ENCODE assay signal across 8 cellular contexts in genomic region chr3:57691411-57692133, GRCh38. TPM values are rescaled to one million over a fixed set of nuclear protein-coding genes. Genes with fewer than 3 reads are reported as not detected.
DNase-seq lines count a peak whose midpoint lies in the region; ATAC-seq and TF ChIP-seq lines count a peak whose summit lies in the region.

No MANE protein-coding gene starts in this region.

- intact Hi-C loops in gastrocnemius medialis (cut with DNase I; ENCODE audit: low total_unique reads) = loop anchor here (1.0 to 5.0 kb wide), 3 partner anchors 95 to 464 kb away; partner anchors contain the start of genes APPL1 and ARF4

- H3K27me3 ChIP-seq in gastrocnemius medialis = no peaks in the 10 kb centered on the region

- no peaks in the 10 kb centered on the region for H3K9me3 ChIP-seq in gastrocnemius medialis

- no peaks in the 10 kb centered on the region for H3K36me3 ChIP-seq in gastrocnemius medialis

- no peak for TF ChIP-seq POLR2A in gastrocnemius medialis (IDR thresholded peaks at IDR 0.05)

- in situ Hi-C loops in gastrocnemius medialis (cut with MboI; ENCODE audit: low sequenced_read_pairs in 4 of 4) = loop anchor here (10.0 kb wide), 2 partner anchors 63 to 97 kb away; partner anchors contain the start of genes SLMAP (in 3 of the 4) and ARF4 (in 1 of the 4)

- no peak for ATAC-seq in gastrocnemius medialis
- no peak for ATAC-seq in activated CD4-positive, CD25-positive, alpha-beta regulatory T cell treated with anti-CD3 and anti-CD28 coated beads, Interleukin-2, amount 50 U/mL, for 24 hours

- H3K4me1 ChIP-seq in gastrocnemius medialis = peaks cover 33 to 51% of the 10 kb centered on the region in 2 donors

- DNase-seq in NCI-H2227 (lab: John Stamatoyannopoulos, UW; ENCODE audit: unreplicated experiment) = peak; percentile 7
- no peak for DNase-seq in NCI-H2227 treated with DMSO at 0.1 percent for 48 hours (lab: John Stamatoyannopoulos, UW)
- DNase-seq in activated CD4-positive, alpha-beta T cell treated with anti-CD3 and anti-CD28 coated beads, Interleukin-2, amount 50 U/mL, for 48 hours = peak; percentile 23 to 25
- no peak for DNase-seq in foreskin fibroblast
- no peak for DNase-seq in gastrocnemius medialis
- no peak for DNase-seq in 8988T
- no peak for DNase-seq in NCI-H748 (lab: John Stamatoyannopoulos, UW; ENCODE audit: unreplicated experiment)

- H3K27ac ChIP-seq in gastrocnemius medialis = peak overlapping the region; percentile 87 to 100 (median 94)

- H3K4me3 ChIP-seq in foreskin fibroblast (ENCODE audit: low read depth in 1 of 2, low read length in 2 of 2) (peak overlapping the region; percentile 56 to 95), gastrocnemius medialis (peak overlapping the region; percentile 67 to 98 (median 83))

- TF ChIP-seq CTCF in foreskin fibroblast (IDR thresholded peaks at IDR 0.05; ENCODE audit: low read depth, low read length) (no peak), gastrocnemius medialis (IDR thresholded peaks at IDR 0.05 in 4 of 5, conservative IDR thresholded peaks at IDR 0.05 in 1 of 5) (no peak)

RNA-seq across cellular contexts. Expression of gene DENND6A, which starts 1.3 kb away (rescaled TPM):
- total RNA-seq in gastrocnemius medialis = 10 to 100 TPM in 3 of 4 donors, 1 to 10 TPM in 1; 6.4 to 18.9 (median 14.9) TPM

Comparison
In these comparisons a context has a peak if more than half of its experiments do, and no peak if none do; other contexts are left out.
1. DNase-seq: peak in NCI-H2227 (single experiment) and activated CD4-positive, alpha-beta T cell treated with anti-CD3 and anti-CD28 coated beads, Interleukin-2, amount 50 U/mL, for 48 hours (2 of 2); none in NCI-H2227 treated with DMSO at 0.1 percent for 48 hours (single experiment), foreskin fibroblast (0 of 2), gastrocnemius medialis (0 of 2), 8988T (single experiment) and NCI-H748 (single experiment).